Comparison of ENCODE assay signal across 10 cellular contexts in genomic region chr1:168509875-168510594, GRCh38. TPM values are rescaled to one million over a fixed set of nuclear protein-coding genes. Genes with fewer than 3 reads are reported as not detected.
A peak's percentile ranks its signal among the peaks of the same experiment; 100 is the strongest.
DNase-seq lines count a peak whose midpoint lies in the region; ATAC-seq, FAIRE-seq and TF ChIP-seq lines count a peak whose summit lies in the region.
"Had no signal": no experiment of that assay in that cellular context is flagged by ENCODE, and none has a peak within 500 bp of the region (broad histone marks: within the 10 kb centered on the region; RNA-seq: fewer than 3 reads in every experiment).

No MANE protein-coding gene starts in this region.

- POLR2A ChIA-PET in GM12878 (lab: Charles Lee): interaction anchor here (0.5 to 7.9 kb wide), 14 partner anchors 9 to 69 kb away, joined by 3 to 56 read pairs (median 4); no protein-coding TSS in a partner anchor

- H2AFZ ChIP-seq in GM12878 (ENCODE audit: control insufficient read depth, low read depth, low read length): peak overlapping the region; percentile 64

- no peak; the same call in 1 of the 2 replicates for TF ChIP-seq RAD21 in GM12878 (IDR thresholded peaks at IDR 0.05; ENCODE audit: insufficient read depth, low read depth, low read length)

- H3K4me2 ChIP-seq in GM12878 (ENCODE audit: control insufficient read depth, insufficient read depth): peak overlapping the region; percentile 63; the same call in 1 of the 2 replicates

- TF ChIP-seq CTCF in GM13977 (IDR thresholded peaks at IDR 0.05; ENCODE audit: extremely low read depth, insufficient read depth, missing control alignments): no peak
- no peak for TF ChIP-seq CTCF in GM12878 (IDR thresholded peaks at IDR 0.05 in 2 of 3, conservative IDR thresholded peaks at IDR 0.05 in 1 of 3; ENCODE audit: control insufficient read depth in 2 of 3, extremely low read depth in 1 of 3, insufficient read depth in 1 of 3, low read depth in 3 of 3, low read length in 3 of 3)
- TF ChIP-seq CTCF in thyroid gland (IDR thresholded peaks at IDR 0.05): no peak

- no peaks in the 10 kb centered on the region for H3K79me2 ChIP-seq in GM12878 (ENCODE audit: control insufficient read depth, insufficient read depth, low read length)

- H3K36me3 ChIP-seq in GM12878 (ENCODE audit: control insufficient read depth in 2 of 2, insufficient read depth in 2 of 2, low read length in 1 of 2): no peaks in the 10 kb centered on the region
- H3K36me3 ChIP-seq in thyroid gland: no peaks in the 10 kb centered on the region

- H3K4me3 ChIP-seq in GM12878: no peak overlapping the region
- H3K4me3 ChIP-seq in thyroid gland (replicated peaks in 1 of 3): no peak overlapping the region

- H3K27me3 ChIP-seq in GM12878 (replicated peaks in 1 of 2; ENCODE audit: control insufficient read depth in 2 of 2, insufficient read depth in 2 of 2, low read length in 1 of 2) (no peaks in the 10 kb centered on the region), thyroid gland (no peaks in the 10 kb centered on the region)

- peak overlapping the region; percentile 61 for H3K27ac ChIP-seq in GM12878 (ENCODE audit: control insufficient read depth, insufficient read depth)
- no peak overlapping the region for H3K27ac ChIP-seq in thyroid gland

- 14% methylated on average over 8 of the region's 8 CpGs for WGBS in GM12878 (ENCODE audit: insufficient coverage, insufficient replicate concordance, low lambda C conversion rate, missing lambda C conversion rate)
- 74 to 76% methylated on average over 8 of the region's 8 CpGs for WGBS in thyroid gland, 2 donors

- SMC1A ChIA-PET in GM12878 (lab: Charles Lee; ENCODE audit: uncharacterized antibody, unreplicated experiment): interaction anchor here (0.5 to 14.3 kb wide), 26 partner anchors 8 to 167 kb away, joined by 3 to 257 read pairs (median 6); partner anchors contain the start of gene XCL2

- peaks cover 16% of the 10 kb centered on the region for H3K4me1 ChIP-seq in GM12878 (ENCODE audit: control insufficient read depth, insufficient read depth, low read length)
- no peaks in the 10 kb centered on the region for H3K4me1 ChIP-seq in thyroid gland

- BruUV-seq in GM12878 (replicated peaks; lab: Mats Ljungman, UMichigan): no TSS peak

- ATAC-seq in GM19455 (IDR thresholded peaks at IDR 0.05; ENCODE audit: unreplicated experiment) (peak; percentile 84), HG03066 (IDR thresholded peaks at IDR 0.05; ENCODE audit: low read depth, unreplicated experiment) (peak; percentile 90), GM12878 (peak; percentile 90)

- DNase-seq in GM13977 (ENCODE audit: low spot score) (peak; percentile 28), GM12878 (ENCODE audit: low read depth, low spot score) (peak; percentile 88), thyroid gland (no peak), GM03348 (ENCODE audit: low spot score) (no peak), NOMO-1 treated with DMSO at 0.1 percent for 48 hours (lab: John Stamatoyannopoulos, UW; ENCODE audit: unreplicated experiment) (no peak)
- DNase-seq in activated effector memory CD4-positive, alpha-beta T cell treated with Interleukin-2 at 50 U/mL for 16 hours: no peak
- DNase-seq: DMS153 had no signal

- RAD21 ChIA-PET in GM12878 (lab: Charles Lee; ENCODE audit: unreplicated experiment): interaction anchor here (0.9 to 14.3 kb wide), 26 partner anchors 8 to 599 kb away, joined by 3 to 218 read pairs (median 7); partner anchors contain the start of gene XCL2

- H3K9ac ChIP-seq in GM12878 (ENCODE audit: control insufficient read depth, insufficient read depth, low read length): peak overlapping the region; percentile 35

- H3K9me3 ChIP-seq in GM12878 (replicated peaks; ENCODE audit: control insufficient read depth, insufficient read depth, low read length) (no peaks in the 10 kb centered on the region), thyroid gland (no peaks in the 10 kb centered on the region)

- CTCF ChIA-PET in GM12878 (lab: Yijun Ruan, JAX): interaction anchor here (0.5 to 3.5 kb wide), 17 partner anchors 8 to 276 kb away, joined by 3 to 28 read pairs (median 6); no protein-coding TSS in a partner anchor

- TF ChIP-seq POLR2A in GM12878 (IDR thresholded peaks at IDR 0.05; ENCODE audit: low read depth, low read length): no peak
- no peak for TF ChIP-seq POLR2A in thyroid gland (IDR thresholded peaks at IDR 0.05)

- in situ Hi-C loops in GM13977 (cut with MboI; ENCODE audit: low pct_unique_long_range_greater_than_20kb, low sequenced_read_pairs, unreplicated experiment) (no loop called here), GM12878 (cut with MboI) (no loop called here)

- intact Hi-C loops in GM12878 (cut with micrococcal nuclease; ENCODE audit: unreplicated experiment): loop anchor here (1.0 to 2.0 kb wide), 2 partner anchors 43 to 45 kb away; no protein-coding TSS in a partner anchor
- intact Hi-C loops in thyroid gland (cut with DNase I): no loop called here

- H4K20me1 ChIP-seq in GM12878 (ENCODE audit: control insufficient read depth, insufficient read depth): no peaks in the 10 kb centered on the region

- peak; percentile 41 for FAIRE-seq in GM12878 (lab: Jason Lieb, UNC)

- TF ChIP-seq EP300 in GM12878 (IDR thresholded peaks at IDR 0.05; ENCODE audit: borderline replicate concordance in 1 of 2, control insufficient read depth in 1 of 2, low read depth in 2 of 2, low read length in 2 of 2): peak; percentile 12 to 64; a peak in 3 of 4 replicates

TF ChIP-seq in GM12878, 131 proteins besides CTCF, POLR2A, EP300 and RAD21 (continues in another document):
- TF ChIP-seq FOXK2 (IDR thresholded peaks at IDR 0.05) (no peak), PAX5 (IDR thresholded peaks at IDR 0.05; ENCODE audit: borderline replicate concordance, low read depth, low read length) (peak; percentile 59; the same call in 1 of the 2 replicates), KAT2A (conservative IDR thresholded peaks at IDR 0.05; ENCODE audit: control insufficient read depth, low read depth, low read length) (no peak), CBX5 (IDR thresholded peaks at IDR 0.05; ENCODE audit: low read depth) (peak; percentile 58; the same call in 1 of the 2 replicates), SMAD5 (IDR thresholded peaks at IDR 0.05; ENCODE audit: low read depth) (no peak), PAX8 (IDR thresholded peaks at IDR 0.05) (no peak), TAF1 (IDR thresholded peaks at IDR 0.05; ENCODE audit: borderline replicate concordance, low read depth, low read length) (no peak), MLLT1 (IDR thresholded peaks at IDR 0.05) (peak; percentile 97), CBFB (IDR thresholded peaks at IDR 0.05; ENCODE audit: low read depth) (peak; percentile 69), SP1 (IDR thresholded peaks at IDR 0.05; ENCODE audit: low read depth, low read length) (peak; percentile 66), CEBPB (IDR thresholded peaks at IDR 0.05; ENCODE audit: borderline replicate concordance in 1 of 2, low read depth in 2 of 2, low read length in 2 of 2) (no peak), SIX5 (IDR thresholded peaks at IDR 0.05; ENCODE audit: low read depth, low read length, severe bottlenecking) (no peak), ZBTB33 (IDR thresholded peaks at IDR 0.05) (no peak), IRF4 (IDR thresholded peaks at IDR 0.05; ENCODE audit: low read depth, low read length) (no peak; the same call in none of the 2 replicates), POU2F2 (IDR thresholded peaks at IDR 0.05; ENCODE audit: borderline replicate concordance, low read depth, low read length) (no peak)

RNA-seq across cellular contexts. Expression of gene XCL2, which starts 33.8 kb away (rescaled TPM):
- 3.9 and 4.0 TPM in 2 replicates for total RNA-seq in GM12878 (2013; cell fraction: nucleolus; rRNA removed)
- 5.3 and 6.7 TPM in 2 replicates for total RNA-seq in GM12878 (2014; rRNA removed)
- total RNA-seq in GM12878 (2014; rRNA removed; fragmentation: Illumina TruSeq; extraction: Trizol): 4.5 and 5.3 TPM in 2 replicates
- 2.1 and 2.4 TPM in 2 replicates for total RNA-seq in GM12878 (2021)
- polyA plus RNA-seq in GM12878 (2011; ENCODE audit: low read depth): 1.6 TPM
- polyA plus RNA-seq in GM12878 (2011; rRNA removed): 204 and 299 TPM in 2 replicates
- 523 and 1,399 TPM in 2 replicates for polyA plus RNA-seq in GM12878 (2011; cell fraction: cytosol; rRNA removed)
- polyA plus RNA-seq in GM12878 (2011; cell fraction: nucleus; rRNA removed): 82.3 and 200 TPM in 2 replicates
- 0.35 and 0.56 TPM in 2 replicates for polyA plus RNA-seq in GM12878 (2012)
- polyA plus RNA-seq in GM12878 (2014; fragmentation: Illumina TruSeq; extraction: Trizol): 5.2 and 6.3 TPM in 2 replicates
- polyA plus RNA-seq in GM12878 (2014; fragmentation: Nextera tagmentation; extraction: Ambion mirVana): 1 to 10 TPM; 3.5 to 5.0 TPM
- polyA plus RNA-seq in GM12878 (2014; rRNA removed): 4.5 and 4.9 TPM in 2 replicates
- 1 to 10 TPM in 1 of 2 experiments, under 1 TPM in 1; 0.50 to 1.2 TPM for polyA plus RNA-seq in GM12878 (2016; fragmentation: Nextera tagmentation; extraction: Ambion mirVana)
- polyA minus RNA-seq in GM12878 (2011; rRNA and poly(A)+ RNA removed): 102 and 163 TPM in 2 replicates
- polyA minus RNA-seq in GM12878 (2011; cell fraction: cytosol; rRNA and poly(A)+ RNA removed): 21.6 and 27.4 TPM in 2 replicates
- polyA minus RNA-seq in GM12878 (2011; cell fraction: nucleus; rRNA and poly(A)+ RNA removed): 16.4 and 20.8 TPM in 2 replicates
- not detected for total RNA-seq in thyroid gland
- total RNA-seq: RPMI7951 had no signal

Comparison
In these comparisons a context has a peak if more than half of its experiments do, and no peak if none do; other contexts are left out.
1. DNase-seq: peak in GM13977 (single experiment) and GM12878 (single experiment); none in thyroid gland (0 of 2), GM03348 (single experiment), NOMO-1 treated with DMSO at 0.1 percent for 48 hours (single experiment) and activated effector memory CD4-positive, alpha-beta T cell treated with Interleukin-2 at 50 U/mL for 16 hours (single experiment).
2. Peak in every context shown above with its lines, with median percentiles within 50 percentile points of each other: ATAC-seq.